ENCODE assay signal across 1 cellular context in genomic region chr4:38925492-38926418, GRCh38.
TF ChIP-seq lines count a peak whose summit lies in the region.

No MANE protein-coding gene starts in this region.

TF ChIP-seq in GM23338, 12 proteins besides CTCF, POLR2A, EP300 and RAD21 (continued from another document):
- TF ChIP-seq ZNF462 (CRISPR knock-in tag; IDR thresholded peaks at IDR 0.05) (no peak), STAT1 (IDR thresholded peaks at IDR 0.05; ENCODE audit: unreplicated experiment) (no peak)
TF ChIP-seq in GM23338: peak in this region for 0.
